In genomic region chr7:127708788-127709187, GRCh38 we compare ENCODE assay signal across 8 cellular contexts. TPM values are rescaled to one million over a fixed set of nuclear protein-coding genes. Genes with fewer than 3 reads are reported as not detected.
A peak's percentile ranks its signal among the peaks of the same experiment; 100 is the strongest.
DNase-seq lines count a peak whose midpoint lies in the region; ATAC-seq and TF ChIP-seq lines count a peak whose summit lies in the region.

No MANE protein-coding gene starts in this region.

- H3K36me3 ChIP-seq in BE2C = peaks cover 72% of the 10 kb centered on the region
- peaks cover 0 to 18% of the 10 kb centered on the region in 2 donors for H3K36me3 ChIP-seq in adrenal gland (replicated peaks in 1 of 2)
- H3K36me3 ChIP-seq in left ventricle myocardium inferior = peaks cover 65% of the 10 kb centered on the region
- H3K36me3 ChIP-seq in sigmoid colon = peaks cover 6 to 48% (median 8%) of the 10 kb centered on the region in 4 donors

- H3K4me1 ChIP-seq in BE2C = no peaks in the 10 kb centered on the region
- H3K4me1 ChIP-seq in adrenal gland (replicated peaks in 1 of 2) = no peaks in the 10 kb centered on the region
- no peaks in the 10 kb centered on the region for H3K4me1 ChIP-seq in left ventricle myocardium inferior
- peaks cover 0 to 13% (median 4%) of the 10 kb centered on the region in 4 donors for H3K4me1 ChIP-seq in sigmoid colon

- TF ChIP-seq POLR2A in adrenal gland (IDR thresholded peaks at IDR 0.05) = no peak
- no peak for TF ChIP-seq POLR2A in sigmoid colon (IDR thresholded peaks at IDR 0.05)

- TF ChIP-seq EP300 in sigmoid colon (IDR thresholded peaks at IDR 0.05) = no peak

- TF ChIP-seq CTCF in BE2C (IDR thresholded peaks at IDR 0.05; ENCODE audit: low read depth, low read length) (peak; percentile 84), adrenal gland (IDR thresholded peaks at IDR 0.05) (peak; percentile 74 to 88 (median 80)), left ventricle myocardium inferior (IDR thresholded peaks at IDR 0.05; ENCODE audit: borderline replicate concordance) (peak; percentile 87), sigmoid colon (IDR thresholded peaks at IDR 0.05) (peak; percentile 66 to 75 (median 70))

- no peak overlapping the region for H3K4me3 ChIP-seq in BE2C (ENCODE audit: low read depth, low read length)
- no peak overlapping the region for H3K4me3 ChIP-seq in adrenal gland
- H3K4me3 ChIP-seq in left ventricle myocardium inferior = no peak overlapping the region
- H3K4me3 ChIP-seq in sigmoid colon = no peak overlapping the region

- peak; percentile 81 for DNase-seq in BE2C
- DNase-seq in NCI-H1105 treated with DMSO at 0.1 percent for 48 hours (lab: John Stamatoyannopoulos, UW) = peak; percentile 67
- peak; percentile 53 for DNase-seq in SW480 (ENCODE audit: low spot score)
- DNase-seq in adrenal gland = peak; percentile 75 to 94 (median 85)
- peak; percentile 26 for DNase-seq in left ventricle myocardium inferior
- DNase-seq in sigmoid colon = peak; percentile 89

- intact Hi-C loops in adrenal gland (cut with DNase I) (loop anchor here (2.0 to 5.0 kb wide), 2 partner anchors 499 to 500 kb away; no protein-coding TSS in a partner anchor), left ventricle myocardium inferior (cut with micrococcal nuclease) (loop anchor here (2.0 kb wide), 1 partner anchor 500 kb away; no protein-coding TSS in a partner anchor), sigmoid colon (cut with DNase I) (loop anchor here (1.0 to 5.0 kb wide), 3 partner anchors 324 to 501 kb away; partner anchors contain the start of gene LRRC4)

- H3K27me3 ChIP-seq in BE2C (no peaks in the 10 kb centered on the region), adrenal gland (no peaks in the 10 kb centered on the region), left ventricle myocardium inferior (ENCODE audit: low read depth) (no peaks in the 10 kb centered on the region), sigmoid colon (no peaks in the 10 kb centered on the region)

- H3K9me3 ChIP-seq in BE2C = no peaks in the 10 kb centered on the region
- H3K9me3 ChIP-seq in adrenal gland (replicated peaks in 1 of 3) = peaks cover 0 to 9% (median 6%) of the 10 kb centered on the region in 3 donors
- peaks cover 13% of the 10 kb centered on the region for H3K9me3 ChIP-seq in left ventricle myocardium inferior (replicated peaks)
- peaks cover 0 to 3% (median 0%) of the 10 kb centered on the region in 4 donors for H3K9me3 ChIP-seq in sigmoid colon

- ATAC-seq in GM19452 (IDR thresholded peaks at IDR 0.05; ENCODE audit: unreplicated experiment) (peak; percentile 76), HG02970 (IDR thresholded peaks at IDR 0.05; ENCODE audit: low FRiP score, unreplicated experiment) (no peak)

- H3K27ac ChIP-seq in adrenal gland = no peak overlapping the region
- H3K27ac ChIP-seq in left ventricle myocardium inferior (replicated peaks) = no peak overlapping the region
- no peak overlapping the region for H3K27ac ChIP-seq in sigmoid colon

- 89 to 100% (median 99%) methylated on average over 1 of the region's 1 CpG for WGBS in adrenal gland, 4 donors
- WGBS in sigmoid colon, 2 donors = 99 to 100% methylated on average over 1 of the region's 1 CpG

RNA-seq across cellular contexts. Expression of gene SND1, which starts 56.8 kb away (rescaled TPM):
- 111 TPM for polyA plus RNA-seq in BE2C (2012; ENCODE audit: insufficient read depth, insufficient read length, low read depth)
- total RNA-seq in adrenal gland (100 to 1,000 TPM; 105 to 266 (median 138) TPM), left ventricle myocardium inferior (71.6 TPM), sigmoid colon (10 to 100 TPM; 63.5 to 83.1 (median 74.2) TPM)
- polyA plus RNA-seq in adrenal gland (100 to 1,000 TPM in 1 of 3 donors, 10 to 100 TPM in 2; 58.9 to 164 (median 93.7) TPM), sigmoid colon (10 to 100 TPM; 30.6 to 93.4 (median 36.5) TPM)

Comparison
In these comparisons a context has a peak if more than half of its experiments do, and no peak if none do; other contexts are left out.
1. DNase-seq: peak in every context shown above with its lines; median percentile 89 in sigmoid colon; 85 in adrenal gland; 81 in BE2C; 67 in NCI-H1105 treated with DMSO at 0.1 percent for 48 hours; 53 in SW480; 26 in left ventricle myocardium inferior.